7 cellular contexts compared by ENCODE assay signal in genomic region chr1:180912801-180913616, GRCh38. TPM values are rescaled to one million over a fixed set of nuclear protein-coding genes. Genes with fewer than 3 reads are reported as not detected.
DNase-seq lines count a peak whose midpoint lies in the region; ATAC-seq, FAIRE-seq and TF ChIP-seq lines count a peak whose summit lies in the region.

TSS of gene KIAA1614 (plus strand) at chr1:180912897. CDS start at chr1:180913244, 347 bp downstream.

- no peak for TF ChIP-seq EP300 in upper lobe of left lung (IDR thresholded peaks at IDR 0.05)

- ATAC-seq in GM18511 (IDR thresholded peaks at IDR 0.05; ENCODE audit: unreplicated experiment) (peak; percentile 26), upper lobe of left lung (ENCODE audit: low FRiP score in 2 of 2) (peak in 1 of 2 donors; percentile 87), GM18861 (IDR thresholded peaks at IDR 0.05; ENCODE audit: unreplicated experiment) (no peak)

- H3K36me3 ChIP-seq in endothelial cell of umbilical vein (ENCODE audit: control insufficient read depth in 2 of 2, extremely low read depth in 1 of 2, insufficient read depth in 2 of 2, low read length in 2 of 2) (no peaks in the 10 kb centered on the region), upper lobe of left lung (peaks cover 0 to 4% (median 0%) of the 10 kb centered on the region in 4 donors)

- TF ChIP-seq POLR2A in endothelial cell of umbilical vein (IDR thresholded peaks at IDR 0.05; ENCODE audit: low read depth, low read length), result no peak
- no peak for TF ChIP-seq POLR2A in upper lobe of left lung (IDR thresholded peaks at IDR 0.05)

- no peaks in the 10 kb centered on the region for H3K79me2 ChIP-seq in endothelial cell of umbilical vein (ENCODE audit: control insufficient read depth, insufficient read depth, low read length)

- CTCF ChIA-PET in endothelial cell of umbilical vein (lab: Charles Lee), result interaction anchor here (0.5 to 5.0 kb wide), 6 partner anchors 8 to 512 kb away, joined by 3 to 27 read pairs (median 4); no protein-coding TSS in a partner anchor

- TF ChIP-seq CTCF in endothelial cell of umbilical vein (IDR thresholded peaks at IDR 0.05; ENCODE audit: extremely low read depth in 1 of 2, insufficient read depth in 1 of 2, low read depth in 1 of 2, low read length in 2 of 2) (no peak), upper lobe of left lung (IDR thresholded peaks at IDR 0.05) (no peak)

- WGBS in upper lobe of left lung, 2 donors, result 7 to 15% methylated on average over 20 to 38 of the region's 77 CpGs

- DNase-seq in NCI-H69 (lab: John Stamatoyannopoulos, UW), result peak; percentile 79
- DNase-seq in endothelial cell of umbilical vein (ENCODE audit: low read depth, low spot score), result no peak
- DNase-seq in mesenteric fat pad (ENCODE audit: low spot score), result peak; percentile 86
- peak in 1 of 2 donors; percentile 88 for DNase-seq in upper lobe of left lung
- no peak for DNase-seq in SHP77 (lab: John Stamatoyannopoulos, UW)

- peak within 1 kb of the TSS; percentile 57 for H3K9ac ChIP-seq in endothelial cell of umbilical vein (replicated peaks; ENCODE audit: extremely low read depth, insufficient read depth, low read length)

- FAIRE-seq in endothelial cell of umbilical vein (lab: Jason Lieb, UNC), result peak; percentile 4

- no peaks in the 10 kb centered on the region for H4K20me1 ChIP-seq in endothelial cell of umbilical vein (replicated peaks; ENCODE audit: control insufficient read depth, extremely low read depth, insufficient read depth, low read length)

- BruUV-seq in endothelial cell of umbilical vein (replicated peaks; lab: Mats Ljungman, UMichigan), result no TSS peak

- dilution Hi-C loops in endothelial cell of umbilical vein (cut with MboI; ENCODE audit: extremely low pct_ligation_motif_present, low sequenced_read_pairs), result no loop called here

- H3K27ac ChIP-seq in endothelial cell of umbilical vein (ENCODE audit: insufficient read depth, low read depth, low read length) (no peak within 1 kb of the TSS), upper lobe of left lung (peak within 1 kb of the TSS; percentile 79 to 92 (median 86))

- no peaks in the 10 kb centered on the region for H3K9me3 ChIP-seq in endothelial cell of umbilical vein (replicated peaks; ENCODE audit: control insufficient read depth, insufficient read depth, low read length)
- no peaks in the 10 kb centered on the region for H3K9me3 ChIP-seq in upper lobe of left lung

- POLR2A ChIA-PET in endothelial cell of umbilical vein (lab: Charles Lee), result interaction anchor here (0.5 kb wide), 1 partner anchor 110 kb away, joined by 3 read pairs; no protein-coding TSS in a partner anchor

- peak within 1 kb of the TSS; percentile 70 for H3K4me2 ChIP-seq in endothelial cell of umbilical vein (ENCODE audit: insufficient read depth, low read length)

- intact Hi-C loops in endothelial cell of umbilical vein (cut with micrococcal nuclease), result loop anchor here (2.0 kb wide), 1 partner anchor 110 kb away; the partner anchor contains the start of gene STX6

- no peaks in the 10 kb centered on the region for H3K9me1 ChIP-seq in endothelial cell of umbilical vein (replicated peaks; ENCODE audit: control insufficient read depth, extremely low read depth, insufficient read depth, low read length)

- H3K4me3 ChIP-seq in endothelial cell of umbilical vein (replicated peaks in 1 of 3; ENCODE audit: insufficient read depth in 1 of 3, low read depth in 1 of 3, low read length in 3 of 3) (peak within 1 kb of the TSS; percentile 23 to 56 (median 52)), upper lobe of left lung (peak within 1 kb of the TSS; percentile 41 to 78 (median 61))

- H3K4me1 ChIP-seq in endothelial cell of umbilical vein (ENCODE audit: control insufficient read depth, extremely low read depth, insufficient read depth, low read length) (peaks cover 5% of the 10 kb centered on the region), upper lobe of left lung (peaks cover 8 to 22% (median 13%) of the 10 kb centered on the region in 4 donors)

- H2AFZ ChIP-seq in endothelial cell of umbilical vein (ENCODE audit: low read depth, low read length), result peak within 1 kb of the TSS; percentile 80

- H3K27me3 ChIP-seq in endothelial cell of umbilical vein (ENCODE audit: control insufficient read depth in 2 of 2, insufficient read depth in 2 of 2, low read length in 2 of 2) (no peaks in the 10 kb centered on the region), upper lobe of left lung (peaks cover 0 to 12% (median 2%) of the 10 kb centered on the region in 4 donors)

TF ChIP-seq in endothelial cell of umbilical vein, 7 proteins besides CTCF, POLR2A, EP300 and RAD21:
- TF ChIP-seq POLR2AphosphoS5 (IDR thresholded peaks at IDR 0.05; ENCODE audit: insufficient read depth, low read depth, low read length) (peak; percentile 41), MAX (IDR thresholded peaks at IDR 0.05; ENCODE audit: insufficient read depth, insufficient read length) (no peak), JUN (IDR thresholded peaks at IDR 0.05; ENCODE audit: borderline replicate concordance, insufficient read depth, insufficient read length, low read depth) (no peak), GATA2 (IDR thresholded peaks at IDR 0.05; ENCODE audit: insufficient read depth, insufficient read length, low read depth, low read length) (no peak), FOS (IDR thresholded peaks at IDR 0.05; ENCODE audit: borderline replicate concordance, insufficient read depth, low read length) (no peak), MYC (IDR thresholded peaks at IDR 0.05; ENCODE audit: low read depth, low read length) (no peak)

RNA-seq across cellular contexts. Expression of gene KIAA1614, which starts in this region (rescaled TPM):
- total RNA-seq in endothelial cell of umbilical vein (1.7 and 2.0 TPM in 2 replicates), mesenteric fat pad (3.1 TPM), upper lobe of left lung (10 to 100 TPM in 1 of 6 donors, 1 to 10 TPM in 4, under 1 TPM in 1; 0.79 to 11.9 (median 4.4) TPM)
- polyA plus RNA-seq in endothelial cell of umbilical vein, result 1.0 and 1.5 TPM in 2 replicates
- 0.71 and 0.90 TPM in 2 replicates for polyA plus RNA-seq in endothelial cell of umbilical vein (2011; cell fraction: cytosol; rRNA removed)
- polyA plus RNA-seq in endothelial cell of umbilical vein (2011; cell fraction: nucleus; rRNA removed), result 1.4 and 1.9 TPM in 2 replicates
- 0.70 and 2.2 TPM in 2 replicates for polyA plus RNA-seq in endothelial cell of umbilical vein (2012)
- polyA minus RNA-seq in endothelial cell of umbilical vein, result 1.0 and 1.2 TPM in 2 replicates
- not detected for polyA minus RNA-seq in endothelial cell of umbilical vein (2011; cell fraction: cytosol; rRNA and poly(A)+ RNA removed)
- 1.6 and 2.0 TPM in 2 replicates for polyA minus RNA-seq in endothelial cell of umbilical vein (2011; cell fraction: nucleus; rRNA and poly(A)+ RNA removed)

Comparison
In these comparisons a context has a peak if more than half of its experiments do, and no peak if none do; other contexts are left out.
1. DNase-seq: peak in NCI-H69 (single experiment) and mesenteric fat pad (single experiment); none in endothelial cell of umbilical vein (single experiment) and SHP77 (0 of 2).